ENCODE assay signal across 11 cellular contexts in genomic region chr11:9739108-9739507, GRCh38.
DNase-seq lines count a peak whose midpoint lies in the region; ATAC-seq and TF ChIP-seq lines count a peak whose summit lies in the region.
"Had no signal": no experiment of that assay in that cellular context is flagged by ENCODE, and none has a peak within 500 bp of the region (broad histone marks: within the 10 kb centered on the region; RNA-seq: fewer than 3 reads in every experiment).

No MANE protein-coding gene starts in this region.

- POLR2A ChIA-PET in Caco-2 (lab: Charles Lee), result no interaction called here
- POLR2A ChIA-PET in CD4-positive, alpha-beta memory T cell (lab: Charles Lee; ENCODE audit: partially characterized antibody), result no interaction called here

- DNase-seq in Caco-2 (no peak), endothelial cell (ENCODE audit: low spot score) (no peak), retina (no peak), glomerular visceral epithelial cell (ENCODE audit: extremely low spot score) (no peak), prostate gland (ENCODE audit: low spot score) (no peak)
- DNase-seq in CD4-positive, alpha-beta memory T cell, result no peak
- DNase-seq: central memory CD4-positive, alpha-beta T cell; DMS 273 treated with DMSO at 0.1 percent for 48 hours; stomach had no signal

- intact Hi-C loops in Caco-2 (cut with micrococcal nuclease; ENCODE audit: unreplicated experiment) (no loop called here), prostate gland (cut with DNase I) (no loop called here)
- intact Hi-C loops in CD4-positive, alpha-beta memory T cell (cut with micrococcal nuclease), result no loop called here

- no peak overlapping the region for H3K27ac ChIP-seq in CD4-positive, alpha-beta memory T cell (ENCODE audit: low read depth, low read length)
- H3K27ac ChIP-seq in prostate gland, result no peak overlapping the region

- BruUV-seq in Caco-2 (replicated peaks; lab: Mats Ljungman, UMichigan), result no TSS peak

- TF ChIP-seq CTCF in Caco-2 (IDR thresholded peaks at IDR 0.05; ENCODE audit: insufficient read depth in 1 of 2, low read depth in 1 of 2, low read length in 1 of 2, severe bottlenecking in 1 of 2, unreplicated experiment in 1 of 2) (no peak), endothelial cell (IDR thresholded peaks at IDR 0.05; ENCODE audit: unreplicated experiment) (no peak), prostate gland (IDR thresholded peaks at IDR 0.05) (no peak)

- ATAC-seq in GM19328 (IDR thresholded peaks at IDR 0.05; ENCODE audit: unreplicated experiment), result peak; percentile 67
- peak; percentile 68 for ATAC-seq in HG03442 (IDR thresholded peaks at IDR 0.05; ENCODE audit: unreplicated experiment)

- TF ChIP-seq POLR2A in prostate gland (IDR thresholded peaks at IDR 0.05), result no peak

- H3K27me3 ChIP-seq in Caco-2 (replicated peaks; ENCODE audit: control insufficient read depth, insufficient read depth, low read length), result no peaks in the 10 kb centered on the region
- H3K27me3 ChIP-seq in CD4-positive, alpha-beta memory T cell (ENCODE audit: insufficient read depth, low read length), result no peaks in the 10 kb centered on the region
- no peaks in the 10 kb centered on the region for H3K27me3 ChIP-seq in prostate gland (replicated peaks; ENCODE audit: insufficient read depth)
- H3K27me3 ChIP-seq: stomach had no signal

- H3K4me3 Mint-ChIP-seq in Caco-2 (ENCODE audit: unreplicated experiment) (no peak overlapping the region), endothelial cell (ENCODE audit: unreplicated experiment) (peak overlapping the region; percentile 24)
- no peak overlapping the region for H3K4me3 Mint-ChIP-seq in CD4-positive, alpha-beta memory T cell

- H3K4me3 ChIP-seq in Caco-2 (ENCODE audit: low read depth, low read length) (no peak overlapping the region), prostate gland (no peak overlapping the region)
- H3K4me3 ChIP-seq in CD4-positive, alpha-beta memory T cell (ENCODE audit: low read length in 2 of 2), result no peak overlapping the region
- H3K4me3 ChIP-seq: stomach had no signal

- CTCF ChIA-PET in Caco-2 (lab: Charles Lee), result interaction anchor here (1.6 kb wide), 1 partner anchor 126 kb away, joined by 3 read pairs; no protein-coding TSS in a partner anchor
- CTCF ChIA-PET in CD4-positive, alpha-beta memory T cell (lab: Charles Lee; ENCODE audit: partially characterized antibody), result interaction anchor here (3.1 kb wide), 1 partner anchor 9 kb away, joined by 8 read pairs; no protein-coding TSS in a partner anchor

- H3K9me3 ChIP-seq in Caco-2 (no peaks in the 10 kb centered on the region; the same call in 1 of the 2 replicates), prostate gland (no peaks in the 10 kb centered on the region)
- H3K9me3 ChIP-seq in CD4-positive, alpha-beta memory T cell (ENCODE audit: control insufficient read depth in 1 of 2, low read length in 2 of 2), result no peaks in the 10 kb centered on the region

- peaks cover 75% of the 10 kb centered on the region for H3K36me3 Mint-ChIP-seq in Caco-2 (ENCODE audit: insufficient read depth, unreplicated experiment)
- H3K36me3 Mint-ChIP-seq in endothelial cell (ENCODE audit: low read depth, unreplicated experiment), result peaks cover 41% of the 10 kb centered on the region
- H3K36me3 Mint-ChIP-seq in CD4-positive, alpha-beta memory T cell, result peaks cover 22 to 26% of the 10 kb centered on the region in 2 donors

- H3K27me3 Mint-ChIP-seq in Caco-2 (ENCODE audit: insufficient read depth, unreplicated experiment) (no peaks in the 10 kb centered on the region), endothelial cell (ENCODE audit: unreplicated experiment) (no peaks in the 10 kb centered on the region)
- H3K27me3 Mint-ChIP-seq in CD4-positive, alpha-beta memory T cell, result no peaks in the 10 kb centered on the region

- H3K9me3 Mint-ChIP-seq in Caco-2 (ENCODE audit: unreplicated experiment), result peaks cover 12% of the 10 kb centered on the region
- H3K9me3 Mint-ChIP-seq in endothelial cell (ENCODE audit: unreplicated experiment), result no peaks in the 10 kb centered on the region
- H3K9me3 Mint-ChIP-seq in CD4-positive, alpha-beta memory T cell, result peaks cover 0 to 21% (median 18%) of the 10 kb centered on the region in 8 donors

- H3K4me1 Mint-ChIP-seq in Caco-2 (ENCODE audit: low read depth, unreplicated experiment), result peaks cover 32% of the 10 kb centered on the region
- H3K4me1 Mint-ChIP-seq in endothelial cell (ENCODE audit: unreplicated experiment), result peaks cover 4% of the 10 kb centered on the region
- H3K4me1 Mint-ChIP-seq in CD4-positive, alpha-beta memory T cell, result no peaks in the 10 kb centered on the region

- H3K36me3 ChIP-seq in Caco-2 (ENCODE audit: control insufficient read depth, insufficient read depth, low read length) (peaks cover 3% of the 10 kb centered on the region; the same call in 1 of the 2 replicates), prostate gland (no peaks in the 10 kb centered on the region)
- H3K36me3 ChIP-seq in CD4-positive, alpha-beta memory T cell (ENCODE audit: insufficient read depth, low read length), result no peaks in the 10 kb centered on the region

- peaks cover 27% of the 10 kb centered on the region for H3K4me1 ChIP-seq in Caco-2
- H3K4me1 ChIP-seq in CD4-positive, alpha-beta memory T cell (ENCODE audit: insufficient read depth, low read length), result no peaks in the 10 kb centered on the region
- H3K4me1 ChIP-seq in prostate gland (replicated peaks), result no peaks in the 10 kb centered on the region
- H3K4me1 ChIP-seq: stomach had no signal

- 100% methylated on average over 1 of the region's 1 CpG for WGBS in prostate gland

- H3K27ac Mint-ChIP-seq in Caco-2 (ENCODE audit: unreplicated experiment) (peak overlapping the region; percentile 63), endothelial cell (ENCODE audit: unreplicated experiment) (peak overlapping the region; percentile 8)
- no peak overlapping the region for H3K27ac Mint-ChIP-seq in CD4-positive, alpha-beta memory T cell

Comparison
In these comparisons a context has a peak if more than half of its experiments do, and no peak if none do; other contexts are left out.
1. H3K27ac Mint-ChIP-seq: peak in Caco-2 (single experiment) and endothelial cell (single experiment); none in CD4-positive, alpha-beta memory T cell (0 of 7).